Comparison of ENCODE assay signal across 25 cellular contexts in the genomic region with DNA sequence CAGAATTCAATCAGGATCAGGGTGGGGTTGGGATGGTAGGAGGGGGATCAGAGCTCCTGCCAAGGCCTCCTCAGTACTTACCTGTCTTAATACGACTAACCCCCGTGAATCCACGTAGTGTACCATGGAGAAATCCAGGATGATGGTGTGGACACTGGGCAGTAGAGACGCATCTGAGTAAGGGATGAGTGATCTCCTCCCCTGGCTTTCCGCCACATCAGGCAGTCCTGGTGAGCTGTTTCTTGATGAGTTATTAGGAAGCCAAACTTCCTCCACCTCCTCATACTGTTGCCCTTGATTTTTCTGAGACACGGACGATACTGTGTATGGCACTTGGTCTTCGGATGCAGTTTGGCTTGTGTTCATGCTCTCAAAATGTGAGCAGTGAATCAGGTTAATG. TPM values are rescaled to one million over a fixed set of nuclear protein-coding genes. Genes with fewer than 3 reads are reported as not detected.
DNase-seq lines count a peak whose midpoint lies in the region; ATAC-seq and TF ChIP-seq lines count a peak whose summit lies in the region.
"Had no signal": no experiment of that assay in that cellular context is flagged by ENCODE, and none has a peak within 500 bp of the region (broad histone marks: within the 10 kb centered on the region; RNA-seq: fewer than 3 reads in every experiment).

No MANE protein-coding gene starts in this region.

- H3K9me3 ChIP-seq in thyroid gland = no peaks in the 10 kb centered on the region
- H3K9me3 ChIP-seq: heart right ventricle, right lobe of liver had no signal

- ATAC-seq in GM21529 (IDR thresholded peaks at IDR 0.05; ENCODE audit: unreplicated experiment) = no peak
- ATAC-seq: heart right ventricle; right lobe of liver; stimulated activated effector memory CD8-positive, alpha-beta T cell treated with anti-CD3 and anti-CD28 coated beads, Interleukin-12 subunit alpha, Interleukin-12 subunit beta, amount 100 ng/mL, for 72 hours had no signal

- DNase-seq in A172 (ENCODE audit: low spot score) (peak; percentile 36), HT1080 (ENCODE audit: low read depth) (peak; percentile 85), amniotic epithelial cell (ENCODE audit: low read depth) (peak; percentile 58), fibroblast of the aortic adventitia (ENCODE audit: low read depth) (peak; percentile 22), activated T-cell treated with anti-CD3 and anti-CD28 coated beads for 4 hours (no peak), Ammon's horn (ENCODE audit: low spot score) (no peak), thyroid gland (no peak)
- DNase-seq: 8988T; activated effector memory CD4-positive, alpha-beta T cell treated with anti-CD3 and anti-CD28 coated beads, Interleukin-2, amount 50 U/mL, for 16 hours; activated naive CD8-positive, alpha-beta T cell treated with anti-CD3 and anti-CD28 coated beads, Interleukin-2, amount 10 ng/mL, durations not matched to agents 7 days and 5 days; CD4-positive, alpha-beta T cell; heart right ventricle; KG1; MV-4-11; NCI-H146; NCI-H2107; NCI-H446; NCI-H82; right lobe of liver; stimulated activated CD4-positive, alpha-beta T cell treated with anti-CD3 and anti-CD28 coated beads, Interleukin-12 subunit alpha, Interleukin-12 subunit beta, amount 100 ng/mL, for 4 hours; stimulated activated CD4-positive, alpha-beta T cell treated with anti-CD3 and anti-CD28 coated beads, Interleukin-4, amount 100 ng/mL, for 24 hours; substantia nigra; T-helper 2 cell had no signal

- H3K4me1 ChIP-seq in thyroid gland = no peaks in the 10 kb centered on the region
- H3K4me1 ChIP-seq: right lobe of liver had no signal

- no peak for TF ChIP-seq CTCF in fibroblast of the aortic adventitia (IDR thresholded peaks at IDR 0.05; ENCODE audit: insufficient read depth, low read length)
- no peak for TF ChIP-seq CTCF in thyroid gland (IDR thresholded peaks at IDR 0.05)

- WGBS in thyroid gland, 2 donors = 91 to 95% methylated on average over 8 of the region's 8 CpGs

- no peak overlapping the region for H3K27ac ChIP-seq in thyroid gland
- H3K27ac ChIP-seq: heart right ventricle, right lobe of liver had no signal

- H3K27me3 ChIP-seq in thyroid gland = no peaks in the 10 kb centered on the region
- H3K27me3 ChIP-seq: right lobe of liver had no signal

- no peaks in the 10 kb centered on the region for H3K36me3 ChIP-seq in thyroid gland
- H3K36me3 ChIP-seq: heart right ventricle, right lobe of liver had no signal

- intact Hi-C loops in thyroid gland (cut with DNase I) = no loop called here

- no peak for TF ChIP-seq POLR2A in thyroid gland (IDR thresholded peaks at IDR 0.05)

- H3K4me3 ChIP-seq in fibroblast of the aortic adventitia (ENCODE audit: low read depth, low read length) (no peak overlapping the region), thyroid gland (replicated peaks in 1 of 3) (no peak overlapping the region)
- H3K4me3 ChIP-seq: heart right ventricle, right lobe of liver had no signal

RNA-seq across cellular contexts. Expression of gene SRPK1, which starts 34.2 kb away (rescaled TPM):
- 57.0 and 64.4 TPM in 2 replicates for total RNA-seq in A172 (2014; rRNA removed; shearing (Covaris generic))
- 62.0 and 72.3 TPM in 2 replicates for total RNA-seq in HT1080 (2014; rRNA removed; shearing (Covaris generic))
- polyA plus RNA-seq in HT1080 (2015; cell fraction: cytosol; rRNA removed) = 51.2 and 61.1 TPM in 2 replicates
- polyA plus RNA-seq in HT1080 (2015; cell fraction: nucleus; rRNA removed) = 83.4 and 97.8 TPM in 2 replicates
- 44.6 and 86.9 TPM in 2 replicates for total RNA-seq in fibroblast of the aortic adventitia (ENCODE audit: low replicate concordance)
- 10 to 100 TPM; 34.3 to 54.7 (median 50.7) TPM for total RNA-seq in thyroid gland

Comparison
In these comparisons a context has a peak if more than half of its experiments do, and no peak if none do; other contexts are left out.
1. DNase-seq: peak in A172 (single experiment), HT1080 (single experiment), amniotic epithelial cell (single experiment) and fibroblast of the aortic adventitia (single experiment); none in activated T-cell treated with anti-CD3 and anti-CD28 coated beads for 4 hours (single experiment), Ammon's horn (single experiment) and thyroid gland (0 of 2).